ENCODE assay signal across 8 cellular contexts in genomic region chr1:42379794-42380616, GRCh38. TPM values are rescaled to one million over a fixed set of nuclear protein-coding genes. Genes with fewer than 3 reads are reported as not detected.
DNase-seq lines count a peak whose midpoint lies in the region; ATAC-seq and TF ChIP-seq lines count a peak whose summit lies in the region.

No MANE protein-coding gene starts in this region.

- no peak for TF ChIP-seq CTCF in heart right ventricle (IDR thresholded peaks at IDR 0.05)

- no peak overlapping the region for H3K23ac ChIP-seq in trophoblast cell (ENCODE audit: low read length)

- H3K27me3 Mint-ChIP-seq in activated T-helper 17 cell treated with anti-CD3 and anti-CD28 coated beads, Interleukin-2, amount 50 U/mL, for 72 hours = peaks cover 27% of the 10 kb centered on the region

- H4K91ac ChIP-seq in trophoblast cell (ENCODE audit: low read depth, low read length) = no peak overlapping the region

- H2AK5ac ChIP-seq in trophoblast cell (ENCODE audit: low read length) = no peak overlapping the region

- H3K79me2 ChIP-seq in Karpas-422 (ENCODE audit: low read length) (no peaks in the 10 kb centered on the region), trophoblast cell (ENCODE audit: control insufficient read depth, insufficient read depth, low read length, poor library complexity) (no peaks in the 10 kb centered on the region)

- intact Hi-C loops in heart right ventricle (cut with DNase I) = no loop called here

- no peak overlapping the region for H2BK12ac ChIP-seq in trophoblast cell (ENCODE audit: low read length)

- H3K4me3 ChIP-seq in Karpas-422 (ENCODE audit: low read length) = peak overlapping the region; percentile 59
- H3K4me3 ChIP-seq in heart right ventricle = peak overlapping the region; percentile 47 to 88 (median 65)
- H3K4me3 ChIP-seq in trophoblast cell (ENCODE audit: low read depth, low read length) = peak overlapping the region; percentile 33

- DNase-seq in NCI-H446 (lab: John Stamatoyannopoulos, UW) (peak; percentile 41 to 69), NCI-H446 treated with DMSO at 0.1 percent for 48 hours (lab: John Stamatoyannopoulos, UW) (no peak), Karpas-422 (no peak), heart right ventricle (no peak), trophoblast cell (peak; percentile 31 to 64), CD1c-positive myeloid dendritic cell (ENCODE audit: extremely low spot score) (no peak)

- no peaks in the 10 kb centered on the region for H3K4me1 Mint-ChIP-seq in activated T-helper 17 cell treated with anti-CD3 and anti-CD28 coated beads, Interleukin-2, amount 50 U/mL, for 72 hours

- H4K8ac ChIP-seq in trophoblast cell (ENCODE audit: low read depth, low read length) = no peak overlapping the region

- H4K20me1 ChIP-seq in Karpas-422 (ENCODE audit: insufficient read depth, low read depth, low read length) = no peaks in the 10 kb centered on the region

- ATAC-seq in GM21717 (IDR thresholded peaks at IDR 0.05; ENCODE audit: unreplicated experiment) (peak; percentile 28), heart right ventricle (peak; percentile 57 to 82 (median 64))
- ATAC-seq in activated T-helper 17 cell treated with anti-CD3 and anti-CD28 coated beads, Interleukin-2, amount 50 U/mL, for 72 hours (replicated peaks) = peak; percentile 55

- peak overlapping the region; percentile 80 for H3K4me2 ChIP-seq in Karpas-422 (ENCODE audit: low read depth, low read length, poor library complexity, severe bottlenecking)
- H3K4me2 ChIP-seq in trophoblast cell (ENCODE audit: low read length) = peak overlapping the region; percentile 95

- no peak overlapping the region for H3K18ac ChIP-seq in trophoblast cell (ENCODE audit: low read length)

- no peak overlapping the region for H2BK120ac ChIP-seq in trophoblast cell (ENCODE audit: insufficient read depth, low read length, poor library complexity)

- H3K79me1 ChIP-seq in trophoblast cell (ENCODE audit: low read length) = no peaks in the 10 kb centered on the region

- no peak overlapping the region for H3K27ac ChIP-seq in Karpas-422 (ENCODE audit: low read length)
- H3K27ac ChIP-seq in heart right ventricle = peak overlapping the region in 4 of 10 donors; percentile 23 to 61 (median 39)
- H3K27ac ChIP-seq in trophoblast cell (ENCODE audit: low read depth, low read length) = no peak overlapping the region

- H3K9ac ChIP-seq in Karpas-422 (ENCODE audit: low read length) (peak overlapping the region; percentile 51), trophoblast cell (ENCODE audit: low read length) (no peak overlapping the region)

- H3K4me1 ChIP-seq in Karpas-422 (ENCODE audit: low read length) (peaks cover 8% of the 10 kb centered on the region), heart right ventricle (peaks cover 0 to 12% (median 8%) of the 10 kb centered on the region in 9 donors), trophoblast cell (ENCODE audit: control insufficient read depth in 1 of 2, insufficient read depth in 2 of 2, low read length in 2 of 2) (peaks cover 8 to 9% of the 10 kb centered on the region in 2 experiments)

- WGBS in heart right ventricle, 2 donors = 1 to 2% methylated on average over 34 to 41 of the region's 41 CpGs
- no CpG with 5 or more reads among the region's 41 CpGs for WGBS in trophoblast cell (ENCODE audit: extremely low coverage, insufficient coverage, insufficient read length)

- H3K9me3 ChIP-seq in Karpas-422 (ENCODE audit: low read length) (no peaks in the 10 kb centered on the region), heart right ventricle (no peaks in the 10 kb centered on the region), trophoblast cell (ENCODE audit: insufficient read depth, low read depth, low read length) (no peaks in the 10 kb centered on the region)

- H3K9me2 ChIP-seq in Karpas-422 (replicated peaks; ENCODE audit: insufficient read depth, low read length) = no peaks in the 10 kb centered on the region

- peak overlapping the region; percentile 17; the same call in 1 of the 2 replicates for H2AFZ ChIP-seq in Karpas-422 (ENCODE audit: low read length)
- no peak overlapping the region for H2AFZ ChIP-seq in trophoblast cell (ENCODE audit: insufficient read depth, low read length, poor library complexity)

- H3K36me3 Mint-ChIP-seq in activated T-helper 17 cell treated with anti-CD3 and anti-CD28 coated beads, Interleukin-2, amount 50 U/mL, for 72 hours (ENCODE audit: low read depth) = peaks cover 9% of the 10 kb centered on the region

- H3K9me3 Mint-ChIP-seq in activated T-helper 17 cell treated with anti-CD3 and anti-CD28 coated beads, Interleukin-2, amount 50 U/mL, for 72 hours = no peaks in the 10 kb centered on the region

- no peak overlapping the region for H4K12ac ChIP-seq in trophoblast cell (ENCODE audit: low read depth, low read length)

- H3K4me3 Mint-ChIP-seq in activated T-helper 17 cell treated with anti-CD3 and anti-CD28 coated beads, Interleukin-2, amount 50 U/mL, for 72 hours = peak overlapping the region; percentile 73

- no peak overlapping the region for H3K27ac Mint-ChIP-seq in activated T-helper 17 cell treated with anti-CD3 and anti-CD28 coated beads, Interleukin-2, amount 50 U/mL, for 72 hours

- no peak overlapping the region for H3K14ac ChIP-seq in trophoblast cell (ENCODE audit: low read length)

- no peak overlapping the region for H2BK5ac ChIP-seq in trophoblast cell (ENCODE audit: low read depth, low read length, poor library complexity)

- no peaks in the 10 kb centered on the region; the same call in 1 of the 2 replicates for H3K27me3 ChIP-seq in Karpas-422 (ENCODE audit: low read length)
- peaks cover 0 to 54% (median 18%) of the 10 kb centered on the region in 7 donors for H3K27me3 ChIP-seq in heart right ventricle
- H3K27me3 ChIP-seq in trophoblast cell (ENCODE audit: insufficient read depth, low read length) = peaks cover 17% of the 10 kb centered on the region

- H3K4ac ChIP-seq in trophoblast cell (ENCODE audit: low read depth, low read length) = no peak overlapping the region

- H3K36me3 ChIP-seq in Karpas-422 (ENCODE audit: insufficient read depth, low read length) = no peaks in the 10 kb centered on the region
- no peaks in the 10 kb centered on the region for H3K36me3 ChIP-seq in heart right ventricle
- H3K36me3 ChIP-seq in trophoblast cell (ENCODE audit: control insufficient read depth in 1 of 2, insufficient read depth in 2 of 2, low read length in 2 of 2) = no peaks in the 10 kb centered on the region

RNA-seq across cellular contexts. Expression of gene RIMKLA, which starts 0.6 kb away (rescaled TPM):
- 1.1 and 2.1 TPM in 2 replicates for total RNA-seq in Karpas-422 (2014; rRNA removed; shearing (Covaris generic); ENCODE audit: low replicate concordance)
- 10 to 100 TPM in 1 of 2 donors, 1 to 10 TPM in 1; 6.4 to 16.3 TPM for total RNA-seq in activated T-helper 17 cell treated with anti-CD3 and anti-CD28 coated beads, Interleukin-2, amount 50 U/mL, for 72 hours
- 10 to 100 TPM in 4 of 10 donors, 1 to 10 TPM in 6; 5.3 to 16.7 (median 8.6) TPM for total RNA-seq in heart right ventricle
- 1 to 10 TPM in 1 of 2 donors, under 1 TPM in 1; 0.80 to 1.0 TPM for polyA plus RNA-seq in heart right ventricle
- polyA plus RNA-seq in trophoblast cell (2013) = 0.08 and 0.12 TPM in 2 replicates

RNA-seq across cellular contexts. Expression of gene FOXJ3, which starts 45.0 kb away (rescaled TPM):
- 36.8 and 55.5 TPM in 2 replicates for total RNA-seq in Karpas-422 (2014; rRNA removed; shearing (Covaris generic); ENCODE audit: low replicate concordance)
- 10 to 100 TPM; 48.8 to 53.6 TPM for total RNA-seq in activated T-helper 17 cell treated with anti-CD3 and anti-CD28 coated beads, Interleukin-2, amount 50 U/mL, for 72 hours
- 10 to 100 TPM; 34.2 to 50.0 (median 41.6) TPM for total RNA-seq in heart right ventricle
- 10 to 100 TPM in 1 of 2 donors, 1 to 10 TPM in 1; 9.6 to 11.1 TPM for polyA plus RNA-seq in heart right ventricle
- polyA plus RNA-seq in trophoblast cell (2013) = 30.7 and 33.3 TPM in 2 replicates

Comparison
In these comparisons a context has a peak if more than half of its experiments do, and no peak if none do; other contexts are left out.
1. DNase-seq: peak in NCI-H446 (2 of 2) and trophoblast cell (2 of 2); none in NCI-H446 treated with DMSO at 0.1 percent for 48 hours (single experiment), Karpas-422 (single experiment), heart right ventricle (0 of 2) and CD1c-positive myeloid dendritic cell (single experiment).
2. Peak in every context shown above with its lines, with median percentiles within 50 percentile points of each other: ATAC-seq and H3K4me3 ChIP-seq.